Comparison of ENCODE assay signal across 1 cellular context in the genomic region with DNA sequence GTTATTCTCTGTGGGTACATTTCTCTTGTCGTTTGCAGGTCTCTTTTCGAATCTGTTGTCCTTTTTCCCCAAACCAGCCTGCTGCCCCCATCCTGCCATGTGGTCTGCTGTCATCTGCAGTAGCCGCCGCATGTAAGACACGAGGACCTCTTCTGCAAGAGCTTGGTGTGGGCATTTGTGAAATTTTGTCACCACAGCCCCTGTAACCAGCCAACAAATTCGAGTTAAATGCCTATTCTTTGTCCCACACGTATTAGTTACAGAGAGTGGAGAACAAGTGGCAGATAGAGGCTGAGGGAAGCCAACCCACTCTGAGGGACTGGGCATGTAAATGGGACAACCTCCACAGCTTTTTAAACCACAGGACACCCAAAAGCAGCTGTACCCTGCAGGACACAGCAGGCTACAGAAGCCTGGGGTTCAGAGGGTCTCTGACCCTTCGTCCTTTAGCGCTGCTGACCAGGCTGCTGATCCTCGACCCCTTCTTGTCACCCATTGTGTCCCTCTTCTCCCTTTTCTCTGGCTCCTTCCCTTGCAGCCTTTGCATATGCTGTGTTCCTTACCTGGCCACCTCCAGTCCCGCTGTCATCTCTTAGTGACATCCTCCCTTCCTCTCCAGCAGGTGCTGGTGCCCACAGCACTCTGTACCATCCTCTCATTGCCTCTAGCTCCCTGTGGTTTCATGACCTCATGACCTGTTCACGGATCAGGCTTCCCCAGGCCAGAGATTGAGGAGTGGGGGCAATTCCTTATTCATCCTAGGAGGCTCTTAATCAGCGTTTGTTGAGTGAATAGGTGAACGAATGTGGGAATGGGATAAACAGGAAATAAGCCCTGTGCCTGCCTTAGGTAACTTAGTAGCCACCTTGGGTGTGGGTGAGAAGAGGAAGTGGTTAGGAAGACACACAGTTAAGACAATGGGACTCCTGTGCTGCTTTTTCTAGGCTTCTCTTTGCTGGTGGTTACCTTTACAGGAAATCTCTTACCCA.
TF ChIP-seq lines count a peak whose summit lies in the region.

No MANE protein-coding gene starts in this region.

TF ChIP-seq in HepG2, 621 proteins besides CTCF, POLR2A, EP300 and RAD21 (continued from another document):
- TF ChIP-seq ZNF460 (CRISPR knock-in tag; IDR thresholded peaks at IDR 0.05; ENCODE audit: borderline replicate concordance) (no peak), ZNF850 (CRISPR knock-in tag; conservative IDR thresholded peaks at IDR 0.05) (no peak), TBP (CRISPR knock-in tag; IDR thresholded peaks at IDR 0.05) (no peak), ZNF253 (CRISPR knock-in tag; IDR thresholded peaks at IDR 0.05; ENCODE audit: borderline replicate concordance) (no peak), ZBTB1 (CRISPR knock-in tag; IDR thresholded peaks at IDR 0.05; ENCODE audit: borderline replicate concordance) (no peak), JUND (CRISPR knock-in tag; IDR thresholded peaks at IDR 0.05) (no peak), ZNF143 (CRISPR knock-in tag; IDR thresholded peaks at IDR 0.05) (no peak)
- TF ChIP-seq, protein P1, sequence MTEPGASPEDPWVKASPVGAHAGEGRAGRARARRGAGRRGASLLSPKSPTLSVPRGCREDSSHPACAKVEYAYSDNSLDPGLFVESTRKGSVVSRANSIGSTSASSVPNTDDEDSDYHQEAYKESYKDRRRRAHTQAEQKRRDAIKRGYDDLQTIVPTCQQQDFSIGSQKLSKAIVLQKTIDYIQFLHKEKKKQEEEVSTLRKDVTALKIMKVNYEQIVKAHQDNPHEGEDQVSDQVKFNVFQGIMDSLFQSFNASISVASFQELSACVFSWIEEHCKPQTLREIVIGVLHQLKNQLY (CRISPR knock-in tag; IDR thresholded peaks at IDR 0.05) = 0 out of 2 replicates have a peak, but pooled peaks have one; percentile 16
